1 cellular context compared by ENCODE assay signal in the genomic region with DNA sequence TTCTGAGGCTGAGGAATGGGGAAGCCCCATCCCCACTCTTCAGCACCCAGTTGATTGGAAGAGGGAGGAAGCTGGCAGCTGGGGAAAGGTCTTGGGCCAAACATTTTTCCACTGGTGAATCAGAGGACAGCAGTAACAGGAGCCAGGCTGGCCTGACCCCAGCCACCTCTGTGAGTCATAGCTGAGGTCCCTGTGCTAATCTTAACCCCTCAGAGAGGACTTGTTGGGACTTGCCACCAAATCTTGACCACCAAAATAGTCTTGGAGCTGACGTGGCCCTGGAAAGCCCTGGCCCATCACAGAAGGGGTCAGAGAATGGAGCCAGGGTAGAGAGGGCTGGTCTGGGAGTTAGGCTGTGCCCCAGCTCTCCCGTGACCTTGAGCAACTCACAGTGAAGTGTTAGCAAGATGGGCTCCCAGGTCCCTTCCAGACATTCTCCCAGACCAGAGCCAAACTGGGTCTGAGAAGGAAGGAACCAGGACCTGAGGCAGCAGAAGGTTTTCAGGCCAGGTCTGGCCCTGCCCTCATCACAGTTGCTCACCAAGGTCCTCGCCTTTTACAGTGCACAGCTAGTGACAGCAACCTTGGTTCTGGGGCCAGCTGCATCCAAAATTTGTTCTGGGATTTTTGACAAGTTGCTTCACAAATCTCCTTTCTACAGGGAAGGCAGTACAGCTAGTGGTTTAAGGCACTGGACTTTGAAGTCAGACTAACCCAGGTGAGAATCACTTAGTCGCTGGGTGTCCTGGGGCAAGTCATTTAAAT.
TF ChIP-seq lines count a peak whose summit lies in the region.

No MANE protein-coding gene starts in this region.

TF ChIP-seq in GM23338, 12 proteins besides CTCF, POLR2A, EP300 and RAD21 (continued from another document):
- TF ChIP-seq, protein P1, sequence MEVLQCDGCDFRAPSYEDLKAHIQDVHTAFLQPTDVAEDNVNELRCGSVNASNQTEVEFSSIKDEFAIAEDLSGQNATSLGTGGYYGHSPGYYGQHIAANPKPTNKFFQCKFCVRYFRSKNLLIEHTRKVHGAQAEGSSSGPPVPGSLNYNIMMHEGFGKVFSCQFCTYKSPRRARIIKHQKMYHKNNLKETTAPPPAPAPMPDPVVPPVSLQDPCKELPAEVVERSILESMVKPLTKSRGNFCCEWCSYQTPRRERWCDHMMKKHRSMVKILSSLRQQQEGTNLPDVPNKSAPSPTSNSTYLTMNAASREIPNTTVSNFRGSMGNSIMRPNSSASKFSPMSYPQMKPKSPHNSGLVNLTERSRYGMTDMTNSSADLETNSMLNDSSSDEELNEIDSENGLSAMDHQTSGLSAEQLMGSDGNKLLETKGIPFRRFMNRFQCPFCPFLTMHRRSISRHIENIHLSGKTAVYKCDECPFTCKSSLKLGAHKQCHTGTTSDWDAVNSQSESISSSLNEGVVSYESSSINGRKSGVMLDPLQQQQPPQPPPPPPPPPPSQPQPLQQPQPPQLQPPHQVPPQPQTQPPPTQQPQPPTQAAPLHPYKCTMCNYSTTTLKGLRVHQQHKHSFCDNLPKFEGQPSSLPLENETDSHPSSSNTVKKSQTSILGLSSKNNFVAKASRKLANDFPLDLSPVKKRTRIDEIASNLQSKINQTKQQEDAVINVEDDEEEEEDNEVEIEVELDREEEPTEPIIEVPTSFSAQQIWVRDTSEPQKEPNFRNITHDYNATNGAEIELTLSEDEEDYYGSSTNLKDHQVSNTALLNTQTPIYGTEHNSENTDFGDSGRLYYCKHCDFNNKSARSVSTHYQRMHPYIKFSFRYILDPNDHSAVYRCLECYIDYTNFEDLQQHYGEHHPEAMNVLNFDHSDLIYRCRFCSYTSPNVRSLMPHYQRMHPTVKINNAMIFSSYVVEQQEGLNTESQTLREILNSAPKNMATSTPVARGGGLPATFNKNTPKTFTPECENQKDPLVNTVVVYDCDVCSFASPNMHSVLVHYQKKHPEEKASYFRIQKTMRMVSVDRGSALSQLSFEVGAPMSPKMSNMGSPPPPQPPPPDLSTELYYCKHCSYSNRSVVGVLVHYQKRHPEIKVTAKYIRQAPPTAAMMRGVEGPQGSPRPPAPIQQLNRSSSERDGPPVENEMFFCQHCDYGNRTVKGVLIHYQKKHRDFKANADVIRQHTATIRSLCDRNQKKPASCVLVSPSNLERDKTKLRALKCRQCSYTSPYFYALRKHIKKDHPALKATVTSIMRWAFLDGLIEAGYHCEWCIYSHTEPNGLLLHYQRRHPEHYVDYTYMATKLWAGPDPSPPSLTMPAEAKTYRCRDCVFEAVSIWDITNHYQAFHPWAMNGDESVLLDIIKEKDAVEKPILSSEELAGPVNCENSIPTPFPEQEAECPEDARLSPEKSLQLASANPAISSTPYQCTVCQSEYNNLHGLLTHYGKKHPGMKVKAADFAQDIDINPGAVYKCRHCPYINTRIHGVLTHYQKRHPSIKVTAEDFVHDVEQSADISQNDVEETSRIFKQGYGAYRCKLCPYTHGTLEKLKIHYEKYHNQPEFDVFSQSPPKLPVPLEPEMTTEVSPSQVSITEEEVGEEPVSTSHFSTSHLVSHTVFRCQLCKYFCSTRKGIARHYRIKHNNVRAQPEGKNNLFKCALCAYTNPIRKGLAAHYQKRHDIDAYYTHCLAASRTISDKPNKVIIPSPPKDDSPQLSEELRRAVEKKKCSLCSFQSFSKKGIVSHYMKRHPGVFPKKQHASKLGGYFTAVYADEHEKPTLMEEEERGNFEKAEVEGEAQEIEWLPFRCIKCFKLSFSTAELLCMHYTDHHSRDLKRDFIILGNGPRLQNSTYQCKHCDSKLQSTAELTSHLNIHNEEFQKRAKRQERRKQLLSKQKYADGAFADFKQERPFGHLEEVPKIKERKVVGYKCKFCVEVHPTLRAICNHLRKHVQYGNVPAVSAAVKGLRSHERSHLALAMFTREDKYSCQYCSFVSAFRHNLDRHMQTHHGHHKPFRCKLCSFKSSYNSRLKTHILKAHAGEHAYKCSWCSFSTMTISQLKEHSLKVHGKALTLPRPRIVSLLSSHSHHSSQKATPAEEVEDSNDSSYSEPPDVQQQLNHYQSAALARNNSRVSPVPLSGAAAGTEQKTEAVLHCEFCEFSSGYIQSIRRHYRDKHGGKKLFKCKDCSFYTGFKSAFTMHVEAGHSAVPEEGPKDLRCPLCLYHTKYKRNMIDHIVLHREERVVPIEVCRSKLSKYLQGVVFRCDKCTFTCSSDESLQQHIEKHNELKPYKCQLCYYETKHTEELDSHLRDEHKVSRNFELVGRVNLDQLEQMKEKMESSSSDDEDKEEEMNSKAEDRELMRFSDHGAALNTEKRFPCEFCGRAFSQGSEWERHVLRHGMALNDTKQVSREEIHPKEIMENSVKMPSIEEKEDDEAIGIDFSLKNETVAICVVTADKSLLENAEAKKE (CRISPR knock-in tag; IDR thresholded peaks at IDR 0.05) = no peak
- TF ChIP-seq JUNB (IDR thresholded peaks at IDR 0.05; ENCODE audit: unreplicated experiment) (no peak), STAT1 (IDR thresholded peaks at IDR 0.05; ENCODE audit: unreplicated experiment) (no peak), ZNF114 (CRISPR knock-in tag; IDR thresholded peaks at IDR 0.05) (no peak), POLR2AphosphoS5 (IDR thresholded peaks at IDR 0.05; ENCODE audit: low read depth) (no peak)
- TF ChIP-seq, protein P2, sequence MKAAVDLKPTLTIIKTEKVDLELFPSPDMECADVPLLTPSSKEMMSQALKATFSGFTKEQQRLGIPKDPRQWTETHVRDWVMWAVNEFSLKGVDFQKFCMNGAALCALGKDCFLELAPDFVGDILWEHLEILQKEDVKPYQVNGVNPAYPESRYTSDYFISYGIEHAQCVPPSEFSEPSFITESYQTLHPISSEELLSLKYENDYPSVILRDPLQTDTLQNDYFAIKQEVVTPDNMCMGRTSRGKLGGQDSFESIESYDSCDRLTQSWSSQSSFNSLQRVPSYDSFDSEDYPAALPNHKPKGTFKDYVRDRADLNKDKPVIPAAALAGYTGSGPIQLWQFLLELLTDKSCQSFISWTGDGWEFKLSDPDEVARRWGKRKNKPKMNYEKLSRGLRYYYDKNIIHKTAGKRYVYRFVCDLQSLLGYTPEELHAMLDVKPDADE (IDR thresholded peaks at IDR 0.05) = no peak
TF ChIP-seq in GM23338: peak in this region for 0.
